Comparison of ENCODE assay signal across 21 cellular contexts in the genomic region with DNA sequence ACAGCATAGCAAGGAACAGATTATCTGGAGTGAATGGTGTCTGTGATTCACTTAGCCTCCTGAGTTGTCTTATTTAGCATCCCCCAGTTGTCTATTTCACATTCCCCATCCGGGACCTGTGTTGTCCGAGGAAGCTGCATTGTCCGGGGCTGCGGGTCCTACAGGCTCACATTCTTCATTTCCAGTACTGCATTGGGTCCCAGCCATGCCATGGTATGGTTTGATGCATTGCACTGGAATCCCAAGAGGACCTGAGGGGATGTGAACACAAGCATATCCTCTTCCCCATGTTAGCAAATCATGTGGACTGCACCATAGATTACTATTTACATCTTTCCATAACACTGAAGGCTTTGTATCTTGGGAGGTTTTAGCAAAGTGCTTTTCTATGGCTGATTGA.
"Had no signal": no experiment of that assay in that cellular context is flagged by ENCODE, and none has a peak within 500 bp of the region (broad histone marks: within the 10 kb centered on the region; RNA-seq: fewer than 3 reads in every experiment).

No MANE protein-coding gene starts in this region.

- H3K4me3 ChIP-seq: PC-9 had no signal

- DNase-seq: activated CD4-positive, alpha-beta memory T cell treated with anti-CD3 and anti-CD28 coated beads, Interleukin-2, amount 10 ng/mL, durations not matched to agents 7 days and 5 days; activated CD4-positive, alpha-beta T cell treated with anti-CD3 and anti-CD28 coated beads, Interleukin-2, amount 50 U/mL, for 1 hour; activated CD4-positive, CD25-positive, alpha-beta regulatory T cell; activated CD8-positive, alpha-beta memory T cell treated with anti-CD3 and anti-CD28 coated beads, Interleukin-2, amount 50 U/mL, for 4 hours; activated gamma-delta T cell treated with Interleukin-2 at 50 U/mL for 16 hours; activated naive CD4-positive, alpha-beta T cell treated with anti-CD3 and anti-CD28 coated beads, Interleukin-2, amount 10 ng/mL, durations not matched to agents 7 days and 5 days; activated naive CD8-positive, alpha-beta T cell treated with anti-CD3 and anti-CD28 coated beads for 36 hours; activated T-cell treated with anti-CD3 and anti-CD28 coated beads, Interleukin-2, amount 50 U/mL, for 72 hours; MV-4-11; NCI-H1092 treated with DMSO at 0.1 percent for 48 hours; NCI-H1436; NCI-H1694 treated with DMSO at 0.1 percent for 48 hours; NCI-H2029 treated with DMSO at 0.1 percent for 48 hours; NCI-H345; NCI-H510A; NCI-H748 treated with DMSO at 0.1 percent for 48 hours; PC-9; SIG-M5; T-helper 17 cell; T-helper 9 cell had no signal

- H3K9ac ChIP-seq: KMS-11 had no signal

- ATAC-seq: activated T-cell treated with anti-CD3 and anti-CD28 coated beads, Interleukin-2, amount 50 U/mL, for 72 hours; T-helper 17 cell had no signal

- H3K27ac ChIP-seq: KMS-11, PC-9 had no signal
